14 cellular contexts compared by ENCODE assay signal in the genomic region with DNA sequence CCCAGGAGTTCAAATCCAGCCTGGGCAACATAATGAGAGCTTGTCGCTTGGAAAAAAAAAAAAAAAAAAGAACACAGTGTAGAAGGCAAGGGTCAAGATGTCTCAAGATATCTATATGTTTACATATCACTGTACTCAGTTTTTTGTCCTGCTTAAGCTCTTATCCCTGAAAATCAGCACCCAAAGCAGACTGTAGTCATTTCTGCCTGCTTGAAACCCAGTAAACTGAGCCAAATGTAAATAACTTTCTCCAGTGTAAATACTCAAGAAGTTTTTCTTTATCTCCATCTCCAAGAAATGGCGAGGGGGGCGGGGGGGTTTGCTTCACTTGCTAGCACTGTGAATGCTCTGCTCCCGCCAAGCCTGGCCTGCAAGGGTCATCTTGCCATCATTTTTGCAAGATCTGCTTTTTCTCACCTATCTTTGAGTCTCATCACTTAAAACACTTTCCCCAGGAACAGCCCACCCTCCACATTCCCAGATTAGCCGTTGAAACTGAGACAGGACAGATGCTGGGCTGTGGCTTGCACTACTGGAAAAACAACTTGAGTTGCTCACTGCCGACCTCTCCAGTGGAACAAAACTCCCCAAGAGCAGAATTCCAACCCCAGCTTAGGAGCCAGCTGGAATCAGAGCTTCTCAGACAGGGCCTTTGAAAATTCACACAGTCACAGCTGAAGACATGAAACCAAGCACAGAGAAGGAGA. TPM values are rescaled to one million over a fixed set of nuclear protein-coding genes. Genes with fewer than 3 reads are reported as not detected.
A peak's percentile ranks its signal among the peaks of the same experiment; 100 is the strongest.
DNase-seq lines count a peak whose midpoint lies in the region; ATAC-seq and TF ChIP-seq lines count a peak whose summit lies in the region.
"Had no signal": no experiment of that assay in that cellular context is flagged by ENCODE, and none has a peak within 500 bp of the region (broad histone marks: within the 10 kb centered on the region; RNA-seq: fewer than 3 reads in every experiment).

No MANE protein-coding gene starts in this region.

- no peak overlapping the region for H4K5ac ChIP-seq in IMR-90 (ENCODE audit: low read depth, low read length)

- H4K20me1 ChIP-seq in IMR-90 (ENCODE audit: insufficient read depth, low read length) = no peaks in the 10 kb centered on the region

- POLR2A ChIA-PET in IMR-90 (lab: Charles Lee; ENCODE audit: unreplicated experiment) = no interaction called here

- H3K4me2 ChIP-seq in IMR-90 (ENCODE audit: low read depth, low read length) = peak overlapping the region; percentile 0; the same call in 1 of the 2 replicates

- H3K9me3 ChIP-seq in IMR-90 (ENCODE audit: control insufficient read depth, insufficient read depth, low read length) (no peaks in the 10 kb centered on the region), spleen (no peaks in the 10 kb centered on the region)

- TF ChIP-seq CTCF in IMR-90 (conservative IDR thresholded peaks at IDR 0.05; ENCODE audit: low read depth, low read length) (no peak), epithelial cell of esophagus (IDR thresholded peaks at IDR 0.05; ENCODE audit: insufficient read depth, low read depth, low read length, missing control alignments) (no peak), mesothelial cell of epicardium (IDR thresholded peaks at IDR 0.05; ENCODE audit: unreplicated experiment) (no peak), spleen (IDR thresholded peaks at IDR 0.05 in 8 of 11, conservative IDR thresholded peaks at IDR 0.05 in 3 of 11) (no peak)

- TF ChIP-seq RAD21 in IMR-90 (IDR thresholded peaks at IDR 0.05; ENCODE audit: low read length) = no peak

- no peak overlapping the region for H3K56ac ChIP-seq in IMR-90 (ENCODE audit: extremely low read depth, insufficient read depth, low read length)

- intact Hi-C loops in IMR-90 (cut with micrococcal nuclease) = no loop called here
- intact Hi-C loops in spleen (cut with DNase I; ENCODE audit: low total_unique reads) = no loop called here

- H3K27me3 ChIP-seq in IMR-90 (ENCODE audit: control insufficient read depth, insufficient read depth, low read length) (peaks cover 3% of the 10 kb centered on the region), spleen (replicated peaks in 1 of 7) (no peaks in the 10 kb centered on the region)

- H3K4me3 ChIP-seq in IMR-90 (ENCODE audit: insufficient read depth, low read depth, low read length) = no peak overlapping the region
- no peak overlapping the region for H3K4me3 ChIP-seq in epithelial cell of esophagus (ENCODE audit: low read length)
- H3K4me3 ChIP-seq in spleen = no peak overlapping the region

- no peak overlapping the region for H2BK120ac ChIP-seq in IMR-90 (ENCODE audit: low read depth, low read length)

- H3K4me3 Mint-ChIP-seq in mesothelial cell of epicardium = no peak overlapping the region

- dilution Hi-C loops in IMR-90 (cut with HindIII; ENCODE audit: low sequenced_read_pairs, unreplicated experiment) = no loop called here

- TF ChIP-seq POLR2A in IMR-90 (IDR thresholded peaks at IDR 0.05; ENCODE audit: low read depth, low read length) (no peak), spleen (IDR thresholded peaks at IDR 0.05) (no peak)

- no peak for DNase-seq in IMR-90
- peak; percentile 32 for DNase-seq in epithelial cell of esophagus (ENCODE audit: low read depth)
- DNase-seq in mesothelial cell of epicardium (ENCODE audit: low spot score in 2 of 2, unreplicated experiment in 2 of 2) = no peak
- DNase-seq in spleen = no peak
- DNase-seq in effector CD4-positive, alpha-beta T cell = no peak
- DNase-seq in SHP77 treated with DMSO at 0.1 percent for 48 hours (lab: John Stamatoyannopoulos, UW) = no peak
- DNase-seq: activated gamma-delta T cell; Kasumi-1; NCI-H1436; OCI-M1; stimulated activated CD4-positive, alpha-beta T cell treated with anti-CD3 and anti-CD28 coated beads, Interleukin-1b, Interleukin-23, amount 100 ng/mL, for 48 hours had no signal

- no peak overlapping the region for H2AK9ac ChIP-seq in IMR-90 (replicated peaks; ENCODE audit: low read depth, low read length, poor library complexity)

- no peak overlapping the region for H2BK5ac ChIP-seq in IMR-90 (ENCODE audit: low read depth, low read length, poor library complexity, severe bottlenecking)

- CTCF ChIA-PET in IMR-90 (lab: Yijun Ruan, JAX) = no interaction called here

- no peak overlapping the region for H2AFZ ChIP-seq in IMR-90 (replicated peaks; ENCODE audit: low read length, poor library complexity)

- no peak overlapping the region for H3K23ac ChIP-seq in IMR-90 (ENCODE audit: low read depth, low read length)

- H3K4ac ChIP-seq in IMR-90 (ENCODE audit: low read depth, low read length) = no peak overlapping the region

- H3K18ac ChIP-seq in IMR-90 (ENCODE audit: low read depth, low read length) = no peak overlapping the region; the same call in 1 of the 2 replicates

- no peak overlapping the region for H2BK15ac ChIP-seq in IMR-90 (ENCODE audit: low read depth, low read length)

- peak overlapping the region; percentile 88 for H3K27ac Mint-ChIP-seq in mesothelial cell of epicardium

- no peak overlapping the region for H4K8ac ChIP-seq in IMR-90 (ENCODE audit: low read depth in 2 of 2, low read length in 2 of 2)

- peaks cover 27% of the 10 kb centered on the region for H3K4me1 Mint-ChIP-seq in mesothelial cell of epicardium

- no peaks in the 10 kb centered on the region for H3K79me1 ChIP-seq in IMR-90 (ENCODE audit: low read depth in 1 of 2, low read length in 2 of 2)

- H3K9me3 Mint-ChIP-seq in mesothelial cell of epicardium = no peaks in the 10 kb centered on the region

- no peaks in the 10 kb centered on the region for H3K36me3 Mint-ChIP-seq in mesothelial cell of epicardium

- no peaks in the 10 kb centered on the region for H3K9me1 ChIP-seq in IMR-90 (ENCODE audit: insufficient read depth, low read length)

- no TSS peak for BruUV-seq in IMR-90 (replicated peaks; lab: Mats Ljungman, UMichigan)

- no peak overlapping the region for H2AK5ac ChIP-seq in IMR-90 (ENCODE audit: low read depth, low read length)

- no peaks in the 10 kb centered on the region for H3K36me3 ChIP-seq in IMR-90 (ENCODE audit: control insufficient read depth, insufficient read depth, low read length)
- H3K36me3 ChIP-seq in spleen = no peaks in the 10 kb centered on the region

- in situ Hi-C loops in IMR-90 (cut with MboI; ENCODE audit: low sequenced_read_pairs) = no loop called here

- no peak overlapping the region for H3K14ac ChIP-seq in IMR-90 (replicated peaks; ENCODE audit: low read depth, low read length)

- 0% methylated on average over 1 of the region's 6 CpGs; no CpG with 5 or more reads in 1 of the 2 experiments for WGBS in IMR-90 (ENCODE audit: extremely low coverage in 2 of 2, insufficient read length in 1 of 2), 2 experiments
- 71 to 85% (median 78%) methylated on average over 6 of the region's 6 CpGs for WGBS in spleen, 5 donors

- H3K9ac ChIP-seq in IMR-90 (ENCODE audit: low read depth, low read length) = no peak overlapping the region

- H4K91ac ChIP-seq in IMR-90 (ENCODE audit: insufficient read depth, low read depth, low read length) = no peak overlapping the region

- H3K4me1 ChIP-seq in IMR-90 (ENCODE audit: control insufficient read depth, insufficient read depth, low read length) (peaks cover 5% of the 10 kb centered on the region; the same call in 1 of the 2 replicates), spleen (peaks cover 9 to 92% (median 57%) of the 10 kb centered on the region in 6 donors)

- H2BK20ac ChIP-seq in IMR-90 (ENCODE audit: low read depth, low read length) = no peak overlapping the region

- peak; percentile 66 for ATAC-seq in IMR-90 (ENCODE audit: low read depth)
- no peak for ATAC-seq in GM21381 (IDR thresholded peaks at IDR 0.05; ENCODE audit: unreplicated experiment)
- ATAC-seq in HG03521 (IDR thresholded peaks at IDR 0.05; ENCODE audit: unreplicated experiment) = no peak

- peak overlapping the region; percentile 47; the same call in 1 of the 2 replicates for H3K27ac ChIP-seq in IMR-90 (ENCODE audit: insufficient read depth, low read length)
- H3K27ac ChIP-seq in spleen = peak overlapping the region; percentile 32 to 91 (median 78)

- H3K27me3 Mint-ChIP-seq in mesothelial cell of epicardium (ENCODE audit: low read depth) = no peaks in the 10 kb centered on the region

TF ChIP-seq in IMR-90, 13 proteins besides CTCF, POLR2A, EP300 and RAD21:
- TF ChIP-seq MAZ (IDR thresholded peaks at IDR 0.05; ENCODE audit: borderline replicate concordance, low read depth, low read length) = no peak
- TF ChIP-seq FOS (IDR thresholded peaks at IDR 0.05; ENCODE audit: low read depth, low read length) = no peak
- TF ChIP-seq MXI1 (IDR thresholded peaks at IDR 0.05; ENCODE audit: borderline replicate concordance, low read depth, low read length) = no peak
- TF ChIP-seq MAFK (IDR thresholded peaks at IDR 0.05; ENCODE audit: low read depth, low read length) = no peak
- TF ChIP-seq, protein P1, sequence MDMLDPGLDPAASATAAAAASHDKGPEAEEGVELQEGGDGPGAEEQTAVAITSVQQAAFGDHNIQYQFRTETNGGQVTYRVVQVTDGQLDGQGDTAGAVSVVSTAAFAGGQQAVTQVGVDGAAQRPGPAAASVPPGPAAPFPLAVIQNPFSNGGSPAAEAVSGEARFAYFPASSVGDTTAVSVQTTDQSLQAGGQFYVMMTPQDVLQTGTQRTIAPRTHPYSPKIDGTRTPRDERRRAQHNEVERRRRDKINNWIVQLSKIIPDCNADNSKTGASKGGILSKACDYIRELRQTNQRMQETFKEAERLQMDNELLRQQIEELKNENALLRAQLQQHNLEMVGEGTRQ (IDR thresholded peaks at IDR 0.05; ENCODE audit: low read depth, low read length) = no peak
TF ChIP-seq in IMR-90: peak in this region for 0.

RNA-seq across cellular contexts. Expression of a gene that starts 54.6 kb away (rescaled TPM):
- under 0.01 TPM in 1 of 2 replicates, not detected in the other for total RNA-seq in IMR-90 (2012; rRNA removed)
- polyA plus RNA-seq in IMR-90 (2012; rRNA removed) = 0.10 and 0.22 TPM in 2 replicates
- 0.13 and 0.27 TPM in 2 replicates for polyA plus RNA-seq in IMR-90 (2012; cell fraction: cytosol; rRNA removed)
- 0.31 and 0.35 TPM in 2 replicates for polyA plus RNA-seq in IMR-90 (2012; cell fraction: nucleus; rRNA removed; ENCODE audit: low replicate concordance)
- total RNA-seq in mesothelial cell of epicardium = 4.0 to 5.7 TPM (median 5.7 TPM) in 3 replicates
- total RNA-seq in spleen = 100 to 1,000 TPM; 119 to 273 (median 191) TPM
- 10 to 100 TPM; 18.3 to 71.5 (median 19.3) TPM for polyA plus RNA-seq in spleen
- total RNA-seq: NCI-H460 had no signal

Comparison
In these comparisons a context has a peak if more than half of its experiments do, and no peak if none do; other contexts are left out.
1. RNA of a gene that starts 54.6 kb away (total RNA-seq): 119 to 273 TPM in spleen; 4.0 to 5.7 TPM in mesothelial cell of epicardium and under 0.01 TPM in IMR-90; every median in the first group is over 10 times any median in the second.